26 cellular contexts compared by ENCODE assay signal in the genomic region with DNA sequence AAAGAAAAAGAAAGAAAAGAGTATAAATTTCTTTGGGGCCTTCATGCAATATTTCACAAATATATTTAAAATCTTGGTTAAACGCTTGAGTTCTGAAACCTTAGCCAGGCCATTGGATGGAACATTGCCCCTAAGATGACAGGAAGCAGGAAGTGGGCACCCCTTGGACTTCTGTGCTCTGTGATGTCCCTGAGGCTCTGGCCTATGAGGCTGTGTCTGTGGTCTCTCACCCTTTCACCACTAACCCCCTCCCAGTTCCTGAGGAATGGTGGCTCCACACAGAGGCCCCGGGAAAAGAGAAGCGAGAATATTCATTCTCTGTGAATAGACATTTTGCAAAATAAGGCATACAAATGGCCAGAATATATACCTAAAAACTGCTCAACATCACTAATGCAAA.
"Had no signal": no experiment of that assay in that cellular context is flagged by ENCODE, and none has a peak within 500 bp of the region (broad histone marks: within the 10 kb centered on the region; RNA-seq: fewer than 3 reads in every experiment).

No MANE protein-coding gene starts in this region.

- H3K9me3 Mint-ChIP-seq: stimulated activated naive CD8-positive, alpha-beta T cell treated with anti-CD3 and anti-CD28 coated beads, Interleukin-15, amount 100 ng/mL, for 72 hours had no signal

- H3K9me3 ChIP-seq: esophagus muscularis mucosa, gastroesophageal sphincter, heart left ventricle, left lung, right lobe of liver, suprapubic skin, transverse colon, upper lobe of right lung, uterus had no signal

- H3K27ac ChIP-seq: coronary artery, esophagus muscularis mucosa, foreskin keratinocyte, gastroesophageal sphincter, heart left ventricle, hepatocyte, left lung, parathyroid adenoma, right lobe of liver, suprapubic skin, transverse colon, upper lobe of right lung, uterus had no signal

- H3K79me2 ChIP-seq: hepatocyte had no signal

- H3K27ac Mint-ChIP-seq: progenitor cell of endocrine pancreas; stimulated activated naive CD8-positive, alpha-beta T cell treated with anti-CD3 and anti-CD28 coated beads, Interleukin-15, amount 100 ng/mL, for 72 hours had no signal

- DNase-seq: dermis blood vessel endothelial cell; effector memory CD4-positive, alpha-beta T cell; foreskin keratinocyte; heart left ventricle; left cardiac atrium; left lung; mesenchymal stem cell; naive thymus-derived CD4-positive, alpha-beta T cell; right lobe of liver; small intestine; stimulated activated CD4-positive, alpha-beta T cell treated with anti-CD3 and anti-CD28 coated beads, Interleukin-1b, Interleukin-23, amount 100 ng/mL, for 48 hours; stimulated activated CD4-positive, alpha-beta T cell treated with anti-CD3 and anti-CD28 coated beads, Interleukin-4, amount 100 ng/mL, for 1 hour; stimulated activated CD8-positive, alpha-beta memory T cell treated with anti-CD3 and anti-CD28 coated beads, Interleukin-4, amount 100 ng/mL, for 48 hours; stimulated activated naive CD4-positive, alpha-beta T cell; stimulated activated naive CD8-positive, alpha-beta T cell treated with anti-CD3 and anti-CD28 coated beads, Interleukin-15, amount 100 ng/mL, for 72 hours; transverse colon; upper lobe of right lung; uterus had no signal

- H3K4me3 Mint-ChIP-seq: mesothelial cell of epicardium; stimulated activated naive CD8-positive, alpha-beta T cell treated with anti-CD3 and anti-CD28 coated beads, Interleukin-15, amount 100 ng/mL, for 72 hours had no signal

- ATAC-seq: foreskin keratinocyte; gastroesophageal sphincter; heart left ventricle; left cardiac atrium; left lung; naive thymus-derived CD4-positive, alpha-beta T cell; right lobe of liver; stimulated activated naive CD8-positive, alpha-beta T cell treated with anti-CD3 and anti-CD28 coated beads, Interleukin-15, amount 100 ng/mL, for 72 hours; upper lobe of right lung had no signal

- H3K36me3 ChIP-seq: esophagus muscularis mucosa, gastroesophageal sphincter, heart left ventricle, left lung, right lobe of liver, suprapubic skin, transverse colon, upper lobe of right lung, uterus had no signal

- H3K4me3 ChIP-seq: coronary artery, esophagus muscularis mucosa, gastroesophageal sphincter, heart left ventricle, hepatocyte, left lung, right lobe of liver, suprapubic skin, transverse colon, upper lobe of right lung, uterus had no signal

- H3K27me3 ChIP-seq: esophagus muscularis mucosa, foreskin keratinocyte, gastroesophageal sphincter, heart left ventricle, hepatocyte, left lung, right lobe of liver, transverse colon, uterus had no signal

- H3K4me1 ChIP-seq: esophagus muscularis mucosa, foreskin keratinocyte, gastroesophageal sphincter, left lung, right lobe of liver, suprapubic skin, transverse colon, upper lobe of right lung, uterus had no signal

- H3K4me2 ChIP-seq: hepatocyte had no signal

- H3K9ac ChIP-seq: parathyroid adenoma had no signal

- H3K36me3 Mint-ChIP-seq: mesothelial cell of epicardium; naive thymus-derived CD4-positive, alpha-beta T cell had no signal

- H2AFZ ChIP-seq: hepatocyte, parathyroid adenoma had no signal
